ENCODE assay signal across 8 cellular contexts in the genomic region with DNA sequence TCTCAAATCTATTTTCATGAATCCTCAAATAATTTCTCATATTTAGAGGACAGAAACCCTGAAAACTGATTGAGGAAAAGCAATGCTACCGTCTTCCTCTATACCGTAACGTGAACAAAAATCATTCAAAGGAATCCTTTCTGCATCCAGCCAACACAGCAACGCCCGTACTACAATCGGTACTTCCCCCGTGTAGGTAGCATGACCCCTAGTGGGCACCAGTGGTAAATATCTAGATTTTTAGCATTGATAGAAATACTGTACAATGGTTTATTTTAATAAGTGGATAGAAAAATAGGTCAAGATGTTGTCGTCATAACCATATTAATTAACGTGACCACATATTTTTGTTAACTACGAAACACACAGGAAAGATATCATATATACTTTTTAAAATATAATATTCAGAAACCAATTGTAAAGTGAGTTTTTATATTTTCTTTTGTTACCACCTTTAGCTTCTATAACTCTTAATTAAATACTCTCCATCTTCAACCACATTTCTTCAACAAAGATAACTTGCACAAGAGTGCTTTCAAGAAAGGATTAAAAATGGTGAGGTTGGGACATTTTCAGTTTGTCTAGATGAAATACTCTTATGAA.
DNase-seq lines count a peak whose midpoint lies in the region; ATAC-seq, FAIRE-seq and TF ChIP-seq lines count a peak whose summit lies in the region.

No MANE protein-coding gene starts in this region.

- H3K9ac ChIP-seq in endodermal cell (ENCODE audit: extremely low read depth, low read length, poor library complexity, severe bottlenecking), result no peak overlapping the region

- no peaks in the 10 kb centered on the region for H3K36me3 Mint-ChIP-seq in activated CD4-positive, alpha-beta T cell treated with anti-CD3 and anti-CD28 coated beads for 36 hours (ENCODE audit: low read depth)
- H3K36me3 Mint-ChIP-seq in endodermal cell (ENCODE audit: low read depth), result no peaks in the 10 kb centered on the region
- no peaks in the 10 kb centered on the region for H3K36me3 Mint-ChIP-seq in naive thymus-derived CD4-positive, alpha-beta T cell

- H3K4me1 Mint-ChIP-seq in activated CD4-positive, alpha-beta T cell treated with anti-CD3 and anti-CD28 coated beads for 36 hours, result no peaks in the 10 kb centered on the region
- H3K4me1 Mint-ChIP-seq in endodermal cell, result no peaks in the 10 kb centered on the region
- peaks cover 0 to 4% (median 0%) of the 10 kb centered on the region in 7 donors for H3K4me1 Mint-ChIP-seq in naive thymus-derived CD4-positive, alpha-beta T cell

- CTCF ChIA-PET in activated CD4-positive, alpha-beta T cell treated with anti-CD3 and anti-CD28 coated beads for 36 hours (lab: Charles Lee), result interaction anchor here (0.6 to 1.2 kb wide), 12 partner anchors 8 to 400 kb away, joined by 3 to 5 read pairs (median 3); no protein-coding TSS in a partner anchor
- CTCF ChIA-PET in naive thymus-derived CD4-positive, alpha-beta T cell (lab: Charles Lee), result interaction anchor here (0.7 kb wide), 1 partner anchor 66 kb away, joined by 3 read pairs; no protein-coding TSS in a partner anchor

- peak; percentile 42 for ATAC-seq in activated CD4-positive, alpha-beta T cell treated with anti-CD3 and anti-CD28 coated beads for 36 hours
- peak; percentile 81 for ATAC-seq in GM21423 (IDR thresholded peaks at IDR 0.05; ENCODE audit: unreplicated experiment)
- ATAC-seq in naive thymus-derived CD4-positive, alpha-beta T cell, result peak; percentile 48

- H3K4me3 ChIP-seq in endodermal cell (ENCODE audit: low read length), result no peak overlapping the region
- no peak overlapping the region for H3K4me3 ChIP-seq in naive thymus-derived CD4-positive, alpha-beta T cell (ENCODE audit: low read length)

- POLR2A ChIA-PET in activated CD4-positive, alpha-beta T cell treated with anti-CD3 and anti-CD28 coated beads for 36 hours (lab: Charles Lee), result no interaction called here
- POLR2A ChIA-PET in naive thymus-derived CD4-positive, alpha-beta T cell (lab: Charles Lee), result no interaction called here

- peak; percentile 48 for DNase-seq in activated CD4-positive, alpha-beta T cell treated with anti-CD3 and anti-CD28 coated beads for 36 hours
- no peak for DNase-seq in activated CD4-positive, alpha-beta T cell treated with anti-CD3 and anti-CD28 coated beads for 1 hour
- peak; percentile 31 for DNase-seq in HT1080 (ENCODE audit: low read depth)
- peak; percentile 14 for DNase-seq in RCC 7860 (ENCODE audit: low spot score)
- DNase-seq in endodermal cell, result peak; percentile 53
- peak in 3 of 9 donors; percentile 2 to 8 (median 4) for DNase-seq in naive thymus-derived CD4-positive, alpha-beta T cell
- DNase-seq in activated gamma-delta T cell treated with Interleukin-2 at 50 U/mL for 16 hours, result no peak

- H3K4me1 ChIP-seq in endodermal cell (ENCODE audit: control insufficient read depth, insufficient read depth, low read length), result no peaks in the 10 kb centered on the region
- no peaks in the 10 kb centered on the region for H3K4me1 ChIP-seq in naive thymus-derived CD4-positive, alpha-beta T cell (ENCODE audit: control insufficient read depth in 2 of 2, insufficient read depth in 2 of 2, low read length in 2 of 2)

- no peaks in the 10 kb centered on the region for H3K36me3 ChIP-seq in endodermal cell (ENCODE audit: control insufficient read depth, insufficient read depth, low read length)
- H3K36me3 ChIP-seq in naive thymus-derived CD4-positive, alpha-beta T cell (ENCODE audit: control insufficient read depth in 2 of 3, insufficient read depth in 3 of 3, low read length in 3 of 3), result no peaks in the 10 kb centered on the region

- H3K4me3 Mint-ChIP-seq in activated CD4-positive, alpha-beta T cell treated with anti-CD3 and anti-CD28 coated beads for 36 hours, result no peak overlapping the region
- no peak overlapping the region for H3K4me3 Mint-ChIP-seq in endodermal cell
- no peak overlapping the region for H3K4me3 Mint-ChIP-seq in naive thymus-derived CD4-positive, alpha-beta T cell

- intact Hi-C loops in activated CD4-positive, alpha-beta T cell treated with anti-CD3 and anti-CD28 coated beads for 36 hours (cut with DNase I, micrococcal nuclease), result loop anchor here in 1 of 2 experiments (10.0 kb wide), 2 partner anchors 331 to 1291 kb away; no protein-coding TSS in a partner anchor
- intact Hi-C loops in naive thymus-derived CD4-positive, alpha-beta T cell (cut with micrococcal nuclease), result loop anchor here in 1 of 2 donors (10.0 kb wide), 1 partner anchor 1531 kb away; no protein-coding TSS in a partner anchor

- WGBS in endodermal cell (ENCODE audit: insufficient coverage in 1 of 2, insufficient read length in 1 of 2), 2 experiments, result 32% methylated on average over 7 of the region's 10 CpGs; no CpG with 5 or more reads in 1 of the 2 experiments

- peak; percentile 94 for TF ChIP-seq CTCF in endodermal cell (conservative IDR thresholded peaks at IDR 0.05)

- no peak overlapping the region for H3K27ac Mint-ChIP-seq in activated CD4-positive, alpha-beta T cell treated with anti-CD3 and anti-CD28 coated beads for 36 hours
- H3K27ac Mint-ChIP-seq in endodermal cell, result no peak overlapping the region
- no peak overlapping the region for H3K27ac Mint-ChIP-seq in naive thymus-derived CD4-positive, alpha-beta T cell

- no peak overlapping the region for H3K27ac ChIP-seq in endodermal cell (ENCODE audit: low read depth, low read length)
- no peak overlapping the region for H3K27ac ChIP-seq in naive thymus-derived CD4-positive, alpha-beta T cell (ENCODE audit: low read depth, low read length)

- H3K27me3 Mint-ChIP-seq in activated CD4-positive, alpha-beta T cell treated with anti-CD3 and anti-CD28 coated beads for 36 hours, result peaks cover 14% of the 10 kb centered on the region
- no peaks in the 10 kb centered on the region for H3K27me3 Mint-ChIP-seq in endodermal cell (ENCODE audit: insufficient read depth)
- H3K27me3 Mint-ChIP-seq in naive thymus-derived CD4-positive, alpha-beta T cell, result peaks cover 1 to 18% (median 13%) of the 10 kb centered on the region in 5 donors

- peaks cover 7% of the 10 kb centered on the region for H3K9me3 ChIP-seq in endodermal cell (ENCODE audit: control insufficient read depth, low read length)
- H3K9me3 ChIP-seq in naive thymus-derived CD4-positive, alpha-beta T cell (ENCODE audit: control insufficient read depth in 2 of 3, low read length in 3 of 3), result no peaks in the 10 kb centered on the region

- H3K9me3 Mint-ChIP-seq in activated CD4-positive, alpha-beta T cell treated with anti-CD3 and anti-CD28 coated beads for 36 hours (ENCODE audit: low read depth), result peaks cover 5% of the 10 kb centered on the region
- H3K9me3 Mint-ChIP-seq in endodermal cell, result peaks cover 7% of the 10 kb centered on the region
- peaks cover 0 to 19% (median 3%) of the 10 kb centered on the region in 11 donors for H3K9me3 Mint-ChIP-seq in naive thymus-derived CD4-positive, alpha-beta T cell

- no peaks in the 10 kb centered on the region for H3K27me3 ChIP-seq in endodermal cell (ENCODE audit: control insufficient read depth, insufficient read depth, low read length, poor library complexity, severe bottlenecking)
- peaks cover 0 to 3% of the 10 kb centered on the region in 2 donors for H3K27me3 ChIP-seq in naive thymus-derived CD4-positive, alpha-beta T cell (ENCODE audit: control insufficient read depth in 2 of 2, insufficient read depth in 2 of 2, low read length in 2 of 2)

- FAIRE-seq in RCC 7860 (lab: Jason Lieb, UNC), result no peak

Comparison
In these comparisons a context has a peak if more than half of its experiments do, and no peak if none do; other contexts are left out.
1. DNase-seq: peak in activated CD4-positive, alpha-beta T cell treated with anti-CD3 and anti-CD28 coated beads for 36 hours (single experiment), HT1080 (single experiment), RCC 7860 (single experiment) and endodermal cell (single experiment); none in activated CD4-positive, alpha-beta T cell treated with anti-CD3 and anti-CD28 coated beads for 1 hour (single experiment) and activated gamma-delta T cell treated with Interleukin-2 at 50 U/mL for 16 hours (single experiment).
2. Peak in every context shown above with its lines, with median percentiles within 50 percentile points of each other: ATAC-seq.